In the genomic region with DNA sequence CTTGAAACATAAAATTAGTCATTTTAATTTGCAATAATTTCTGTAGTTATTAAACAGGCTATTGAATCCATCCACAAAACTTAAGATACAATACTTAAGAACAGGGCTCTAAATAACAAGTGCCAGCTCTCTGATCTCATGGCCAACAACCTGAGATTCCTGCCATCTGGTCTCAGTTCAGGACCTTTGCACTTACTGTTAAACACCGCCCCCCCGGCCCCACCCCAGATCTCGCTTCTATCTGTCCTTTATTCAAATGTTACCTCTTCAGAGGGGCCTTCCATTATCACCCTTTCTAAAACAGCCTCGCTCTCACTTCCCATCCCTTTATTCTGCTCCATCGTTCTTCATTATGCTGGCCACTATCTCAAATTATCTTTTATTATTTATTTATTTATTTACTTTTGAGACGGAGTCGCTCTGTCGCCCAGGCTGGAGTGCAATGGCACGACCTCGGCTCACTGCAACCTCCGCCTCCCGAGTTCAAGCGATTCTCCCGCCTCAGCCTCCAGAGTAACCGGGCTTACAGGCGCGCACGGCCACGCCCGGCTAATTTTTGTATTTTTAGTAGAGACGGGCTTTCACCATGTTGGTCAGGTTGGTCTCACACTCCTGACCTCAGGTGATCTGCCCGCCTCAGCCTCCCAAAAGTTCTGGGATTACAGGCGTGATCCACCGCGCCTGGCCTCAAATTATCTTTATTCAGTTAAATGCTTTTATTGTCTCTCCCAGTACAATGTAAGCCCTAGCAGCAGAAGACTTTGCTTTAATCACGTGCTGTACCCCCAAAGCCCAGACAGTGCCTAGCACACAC, we compare ENCODE assay signal across 1 cellular context.
TF ChIP-seq lines count a peak whose summit lies in the region.

No MANE protein-coding gene starts in this region.

TF ChIP-seq in SK-N-SH, 30 proteins besides CTCF, POLR2A, EP300 and RAD21 (continued from another document):
- no peak for TF ChIP-seq MEF2A (IDR thresholded peaks at IDR 0.05; ENCODE audit: borderline replicate concordance, low read depth)
